Comparison of ENCODE assay signal across 5 cellular contexts in genomic region chr17:47078801-47079200, GRCh38.
"Had no signal": no experiment of that assay in that cellular context is flagged by ENCODE, and none has a peak within 500 bp of the region (broad histone marks: within the 10 kb centered on the region; RNA-seq: fewer than 3 reads in every experiment).

No MANE protein-coding gene starts in this region.

- DNase-seq: GDM1, GF-D8 had no signal

- FAIRE-seq: GM12878, GM12891, GM18507 had no signal

- ATAC-seq: GM12878 had no signal
